Comparison of ENCODE assay signal across 8 cellular contexts in genomic region chr20:31547017-31547675, GRCh38. TPM values are rescaled to one million over a fixed set of nuclear protein-coding genes. Genes with fewer than 3 reads are reported as not detected.
DNase-seq lines count a peak whose midpoint lies in the region; ATAC-seq and TF ChIP-seq lines count a peak whose summit lies in the region.

No MANE protein-coding gene starts in this region.

- H2AFZ ChIP-seq in hepatocyte = peak overlapping the region; percentile 46

- no peaks in the 10 kb centered on the region for H4K20me1 ChIP-seq in hepatocyte (ENCODE audit: insufficient read depth, poor library complexity, severe bottlenecking)

- peak overlapping the region; percentile 75 to 84 for H3K27ac ChIP-seq in ascending aorta
- H3K27ac ChIP-seq in hepatocyte = peak overlapping the region; percentile 99
- H3K27ac ChIP-seq in rectal smooth muscle tissue (ENCODE audit: low read depth, low read length) = peak overlapping the region; percentile 84
- peak overlapping the region in 1 of 2 donors; percentile 70 for H3K27ac ChIP-seq in aorta (ENCODE audit: low read depth in 1 of 2, low read length in 2 of 2)

- H3K4me1 ChIP-seq in ascending aorta (no peaks in the 10 kb centered on the region), hepatocyte (ENCODE audit: insufficient read depth) (peaks cover 22% of the 10 kb centered on the region), rectal smooth muscle tissue (ENCODE audit: control insufficient read depth, insufficient read depth, low read length) (no peaks in the 10 kb centered on the region), aorta (ENCODE audit: control insufficient read depth in 1 of 2, insufficient read depth in 2 of 2, low read length in 2 of 2) (no peaks in the 10 kb centered on the region)

- peak overlapping the region; percentile 16 for H3K9ac ChIP-seq in rectal smooth muscle tissue (ENCODE audit: low read length)

- ATAC-seq in aorta (ENCODE audit: low FRiP score) = peak; percentile 83

- DNase-seq in GF-D8 (lab: John Stamatoyannopoulos, UW) (peak; percentile 65), HCEC 1CT (peak; percentile 86), NB4 (ENCODE audit: low read depth) (peak; percentile 93), T-helper 2 cell (peak; percentile 55 to 90 (median 74)), ascending aorta (ENCODE audit: low spot score in 2 of 2) (peak; percentile 47 to 89), hepatocyte (ENCODE audit: low spot score) (peak; percentile 96), aorta (peak; percentile 91 to 94)

- H3K4me2 ChIP-seq in hepatocyte = peak overlapping the region; percentile 84

- TF ChIP-seq CTCF in NB4 (IDR thresholded peaks at IDR 0.05; ENCODE audit: low read depth, low read length) = no peak
- peak in 1 of 3 experiments; percentile 14 for TF ChIP-seq CTCF in ascending aorta (IDR thresholded peaks at IDR 0.05)
- no peak for TF ChIP-seq CTCF in hepatocyte (IDR thresholded peaks at IDR 0.05; ENCODE audit: poor library complexity)

- H3K9me3 ChIP-seq in ascending aorta = no peaks in the 10 kb centered on the region
- H3K9me3 ChIP-seq in hepatocyte (ENCODE audit: low read depth) = no peaks in the 10 kb centered on the region
- no peaks in the 10 kb centered on the region for H3K9me3 ChIP-seq in aorta (ENCODE audit: control insufficient read depth, low read length)

- H3K27me3 ChIP-seq in ascending aorta (no peaks in the 10 kb centered on the region), hepatocyte (no peaks in the 10 kb centered on the region), rectal smooth muscle tissue (ENCODE audit: control insufficient read depth, insufficient read depth, low read length) (no peaks in the 10 kb centered on the region), aorta (ENCODE audit: control insufficient read depth in 1 of 2, insufficient read depth in 2 of 2, low read length in 1 of 2) (no peaks in the 10 kb centered on the region)

- H3K4me3 ChIP-seq in NB4 (ENCODE audit: low read depth, low read length) = peak overlapping the region; percentile 98
- H3K4me3 ChIP-seq in ascending aorta = peak overlapping the region; percentile 43 to 60
- peak overlapping the region; percentile 66 for H3K4me3 ChIP-seq in hepatocyte
- H3K4me3 ChIP-seq in rectal smooth muscle tissue (ENCODE audit: low read length) = peak overlapping the region; percentile 84
- peak overlapping the region; percentile 27 to 37 for H3K4me3 ChIP-seq in aorta (ENCODE audit: low read length in 2 of 2)

- peaks cover 38% of the 10 kb centered on the region for H3K79me2 ChIP-seq in hepatocyte

- no peaks in the 10 kb centered on the region for H3K9me2 ChIP-seq in hepatocyte (replicated peaks; ENCODE audit: insufficient read depth)

- intact Hi-C loops in ascending aorta (cut with DNase I) (loop anchor here (2.0 kb wide), 1 partner anchor 32 kb away; the partner anchor contains the start of gene HM13), aorta (cut with DNase I) (no loop called here)

- peaks cover 50 to 52% of the 10 kb centered on the region in 2 donors for H3K36me3 ChIP-seq in ascending aorta
- H3K36me3 ChIP-seq in hepatocyte (replicated peaks; ENCODE audit: insufficient read depth, low read depth) = no peaks in the 10 kb centered on the region
- peaks cover 13% of the 10 kb centered on the region for H3K36me3 ChIP-seq in rectal smooth muscle tissue (ENCODE audit: control insufficient read depth, insufficient read depth, low read length)
- peaks cover 0 to 6% of the 10 kb centered on the region in 2 donors for H3K36me3 ChIP-seq in aorta (ENCODE audit: control insufficient read depth in 1 of 2, insufficient read depth in 2 of 2, low read length in 1 of 2)

- peak; percentile 87 for TF ChIP-seq POLR2A in NB4 (IDR thresholded peaks at IDR 0.05; ENCODE audit: extremely low read depth, insufficient read length)

- 38% methylated on average over 36 of the region's 36 CpGs for WGBS in hepatocyte (ENCODE audit: low lambda C conversion rate, missing lambda C conversion rate)
- WGBS in aorta, 2 donors = 49 to 63% methylated on average over 36 of the region's 36 CpGs

RNA-seq across cellular contexts. Expression of gene HM13, which starts 32.9 kb away (rescaled TPM):
- total RNA-seq in ascending aorta (84.9 TPM), hepatocyte (219 and 228 TPM in 2 replicates), aorta (100 to 1,000 TPM; 136 to 139 TPM)
- polyA plus RNA-seq in hepatocyte (460 and 461 TPM in 2 replicates), aorta (100 to 1,000 TPM in 1 of 2 donors, 10 to 100 TPM in 1; 41.8 to 108 TPM)

RNA-seq across cellular contexts. Expression of gene ID1, which starts 57.9 kb away (rescaled TPM):
- total RNA-seq in ascending aorta (3,326 TPM), hepatocyte (616 and 651 TPM in 2 replicates), aorta (100 to 1,000 TPM; 170 to 396 TPM)
- polyA plus RNA-seq in hepatocyte (310 and 388 TPM in 2 replicates), aorta (100 to 1,000 TPM; 163 to 382 TPM)

Comparison
In these comparisons a context has a peak if more than half of its experiments do, and no peak if none do; other contexts are left out.
1. H3K4me3 ChIP-seq: peak in every context shown above with its lines; median percentile 98 in NB4; 84 in rectal smooth muscle tissue; 66 in hepatocyte; 52 in ascending aorta; 32 in aorta.